Comparison of ENCODE assay signal across 11 cellular contexts in genomic region chr2:135840601-135841000, GRCh38. TPM values are rescaled to one million over a fixed set of nuclear protein-coding genes. Genes with fewer than 3 reads are reported as not detected.
A peak's percentile ranks its signal among the peaks of the same experiment; 100 is the strongest.
DNase-seq lines count a peak whose midpoint lies in the region; ATAC-seq and TF ChIP-seq lines count a peak whose summit lies in the region.
"Had no signal": no experiment of that assay in that cellular context is flagged by ENCODE, and none has a peak within 500 bp of the region (broad histone marks: within the 10 kb centered on the region; RNA-seq: fewer than 3 reads in every experiment).

No MANE protein-coding gene starts in this region.

- H3K36me3 Mint-ChIP-seq in activated CD8-positive, alpha-beta T cell treated with anti-CD3 and anti-CD28 coated beads, Interleukin-2, amount 10 ng/mL, durations not matched to agents 7 days and 5 days (ENCODE audit: low read depth), result peaks cover 66% of the 10 kb centered on the region

- peak; percentile 34 for ATAC-seq in activated CD8-positive, alpha-beta T cell treated with anti-CD3 and anti-CD28 coated beads, Interleukin-2, amount 10 ng/mL, durations not matched to agents 7 days and 5 days

- H3K27me3 ChIP-seq in GM23248 (replicated peaks; ENCODE audit: insufficient read depth) (no peaks in the 10 kb centered on the region), sigmoid colon (no peaks in the 10 kb centered on the region), BE2C (no peaks in the 10 kb centered on the region)

- H3K4me1 ChIP-seq in GM23248 (ENCODE audit: insufficient read depth), result peaks cover 33% of the 10 kb centered on the region
- H3K4me1 ChIP-seq in sigmoid colon, result peaks cover 0 to 10% (median 0%) of the 10 kb centered on the region in 4 donors
- no peaks in the 10 kb centered on the region for H3K4me1 ChIP-seq in BE2C

- in situ Hi-C loops in GM23248 (cut with MboI), result no loop called here

- TF ChIP-seq CTCF in foreskin fibroblast (IDR thresholded peaks at IDR 0.05; ENCODE audit: low read depth, low read length) (no peak), sigmoid colon (IDR thresholded peaks at IDR 0.05) (no peak), BE2C (IDR thresholded peaks at IDR 0.05; ENCODE audit: low read depth, low read length) (no peak)

- H4K20me1 ChIP-seq in GM23248 (ENCODE audit: insufficient read depth), result no peaks in the 10 kb centered on the region

- H3K27ac Mint-ChIP-seq in activated CD8-positive, alpha-beta T cell treated with anti-CD3 and anti-CD28 coated beads, Interleukin-2, amount 10 ng/mL, durations not matched to agents 7 days and 5 days, result peak overlapping the region; percentile 23

- peaks cover 21% of the 10 kb centered on the region for H3F3A ChIP-seq in GM23248 (ENCODE audit: insufficient read depth)

- H3K27me3 Mint-ChIP-seq in activated CD8-positive, alpha-beta T cell treated with anti-CD3 and anti-CD28 coated beads, Interleukin-2, amount 10 ng/mL, durations not matched to agents 7 days and 5 days (ENCODE audit: low read depth), result no peaks in the 10 kb centered on the region

- peak overlapping the region; percentile 75 for H3K4me2 ChIP-seq in GM23248 (ENCODE audit: unreplicated experiment)

- H3K9me3 ChIP-seq in GM23248 (ENCODE audit: low read depth) (no peaks in the 10 kb centered on the region), sigmoid colon (no peaks in the 10 kb centered on the region), BE2C (no peaks in the 10 kb centered on the region)

- no peak overlapping the region for H3K4me3 Mint-ChIP-seq in activated CD8-positive, alpha-beta T cell treated with anti-CD3 and anti-CD28 coated beads, Interleukin-2, amount 10 ng/mL, durations not matched to agents 7 days and 5 days

- TF ChIP-seq EP300 in sigmoid colon (IDR thresholded peaks at IDR 0.05), result no peak

- CTCF ChIA-PET in activated CD8-positive, alpha-beta T cell treated with anti-CD3 and anti-CD28 coated beads, Interleukin-2, amount 10 ng/mL, durations not matched to agents 7 days and 5 days (lab: Charles Lee), result interaction anchor here (1.2 to 4.0 kb wide), 4 partner anchors 11 to 852 kb away, joined by 4 to 15 read pairs (median 6); no protein-coding TSS in a partner anchor

- H3K27ac ChIP-seq in GM23248 (peak overlapping the region; percentile 52), sigmoid colon (peak overlapping the region in 3 of 4 donors; percentile 13 to 53 (median 41))

- H3K79me2 ChIP-seq in GM23248 (ENCODE audit: insufficient read depth), result no peaks in the 10 kb centered on the region

- intact Hi-C loops in sigmoid colon (cut with DNase I), result no loop called here

- TF ChIP-seq POLR2A in sigmoid colon (IDR thresholded peaks at IDR 0.05), result no peak

- H2AFZ ChIP-seq in GM23248, result peak overlapping the region; percentile 62

- peak overlapping the region; percentile 40 for H3K9ac ChIP-seq in GM23248

- 40 to 48% methylated on average over 2 of the region's 2 CpGs for WGBS in GM23248 (ENCODE audit: low coverage in 1 of 2, low lambda C conversion rate in 2 of 2, missing lambda C conversion rate in 2 of 2), 2 experiments
- WGBS in sigmoid colon, 2 donors, result 16 to 52% methylated on average over 2 of the region's 2 CpGs

- peaks cover 47% of the 10 kb centered on the region for H3K4me1 Mint-ChIP-seq in activated CD8-positive, alpha-beta T cell treated with anti-CD3 and anti-CD28 coated beads, Interleukin-2, amount 10 ng/mL, durations not matched to agents 7 days and 5 days (ENCODE audit: low read depth)

- H3K9me2 ChIP-seq in GM23248 (ENCODE audit: insufficient read depth), result no peaks in the 10 kb centered on the region

- peak overlapping the region; percentile 42 for H3K4me3 ChIP-seq in GM23248
- peak overlapping the region in 1 of 2 donors; percentile 21 for H3K4me3 ChIP-seq in foreskin fibroblast (ENCODE audit: low read depth in 1 of 2, low read length in 2 of 2)
- H3K4me3 ChIP-seq in sigmoid colon, result no peak overlapping the region
- H3K4me3 ChIP-seq in BE2C (ENCODE audit: low read depth, low read length), result no peak overlapping the region

- POLR2A ChIA-PET in activated CD8-positive, alpha-beta T cell treated with anti-CD3 and anti-CD28 coated beads, Interleukin-2, amount 10 ng/mL, durations not matched to agents 7 days and 5 days (lab: Charles Lee), result interaction anchor here (0.9 kb wide), 1 partner anchor 35 kb away, joined by 3 read pairs; no protein-coding TSS in a partner anchor

- H3K9me3 Mint-ChIP-seq in activated CD8-positive, alpha-beta T cell treated with anti-CD3 and anti-CD28 coated beads, Interleukin-2, amount 10 ng/mL, durations not matched to agents 7 days and 5 days (ENCODE audit: insufficient read depth), result no peaks in the 10 kb centered on the region

- DNase-seq in GM23248 (peak; percentile 48), foreskin fibroblast (peak; percentile 7 to 51), sigmoid colon (no peak), NCI-H2029 treated with DMSO at 0.1 percent for 48 hours (lab: John Stamatoyannopoulos, UW) (no peak), HT-29 (ENCODE audit: low spot score) (no peak), BE2C (no peak), NCI-H146 treated with DMSO at 0.1 percent for 48 hours (lab: John Stamatoyannopoulos, UW; ENCODE audit: unreplicated experiment) (no peak)
- DNase-seq in activated CD8-positive, alpha-beta T cell treated with anti-CD3 and anti-CD28 coated beads, Interleukin-2, amount 10 ng/mL, durations not matched to agents 7 days and 5 days, result no peak
- DNase-seq: NCI-H748 treated with DMSO at 0.1 percent for 48 hours, T-helper 9 cell had no signal

- H3K36me3 ChIP-seq in GM23248 (ENCODE audit: low read depth) (no peaks in the 10 kb centered on the region; the same call in 1 of the 2 replicates), sigmoid colon (peaks cover 0 to 32% (median 5%) of the 10 kb centered on the region in 4 donors), BE2C (peaks cover 9% of the 10 kb centered on the region; the same call in 1 of the 2 replicates)

RNA-seq across cellular contexts. Expression of gene LCT, which starts 3.6 kb away (rescaled TPM):
- under 0.01 and 0.25 TPM in 2 replicates for total RNA-seq in GM23248 (2014; rRNA removed; shearing (Covaris generic))
- polyA plus RNA-seq in GM23248 (2016; fragmentation: Nextera tagmentation; extraction: Ambion mirVana) (not detected in 2 replicates), sigmoid colon (under 1 TPM in 2 of 3 donors, not detected in 1; 0.03 to 0.23 TPM)
- total RNA-seq in activated CD8-positive, alpha-beta T cell treated with anti-CD3 and anti-CD28 coated beads, Interleukin-2, amount 10 ng/mL, durations not matched to agents 7 days and 5 days, result under 1 TPM; 0.18 to 0.34 TPM
- total RNA-seq in sigmoid colon, result under 1 TPM in 1 of 4 donors, not detected in 3; under 0.01 TPM
- total RNA-seq in HT-29 (2014; rRNA removed; shearing (Covaris generic)), result not detected in 2 replicates
- not detected for polyA plus RNA-seq in BE2C (2012; ENCODE audit: insufficient read depth, insufficient read length, low read depth)
- total RNA-seq: G401 had no signal

RNA-seq across cellular contexts. Expression of gene MCM6, which starts 35.6 kb away (rescaled TPM):
- total RNA-seq in GM23248 (2014; rRNA removed; shearing (Covaris generic)), result 13.7 and 16.4 TPM in 2 replicates
- polyA plus RNA-seq in GM23248 (2016; fragmentation: Nextera tagmentation; extraction: Ambion mirVana) (21.4 and 22.3 TPM in 2 replicates), sigmoid colon (10 to 100 TPM in 1 of 3 donors, 1 to 10 TPM in 2; 6.0 to 22.2 (median 6.7) TPM)
- total RNA-seq in activated CD8-positive, alpha-beta T cell treated with anti-CD3 and anti-CD28 coated beads, Interleukin-2, amount 10 ng/mL, durations not matched to agents 7 days and 5 days, result 100 to 1,000 TPM; 144 to 145 TPM
- 1 to 10 TPM; 7.5 to 9.9 (median 9.4) TPM for total RNA-seq in sigmoid colon
- total RNA-seq in HT-29 (2014; rRNA removed; shearing (Covaris generic)), result 22.3 and 23.4 TPM in 2 replicates
- polyA plus RNA-seq in BE2C (2012; ENCODE audit: insufficient read depth, insufficient read length, low read depth), result 10.0 TPM

Comparison
In these comparisons a context has a peak if more than half of its experiments do, and no peak if none do; other contexts are left out.
1. DNase-seq: peak in GM23248 (single experiment) and foreskin fibroblast (2 of 2); none in activated CD8-positive, alpha-beta T cell treated with anti-CD3 and anti-CD28 coated beads, Interleukin-2, amount 10 ng/mL, durations not matched to agents 7 days and 5 days (single experiment), sigmoid colon (single experiment), NCI-H2029 treated with DMSO at 0.1 percent for 48 hours (single experiment), HT-29 (single experiment), BE2C (single experiment) and NCI-H146 treated with DMSO at 0.1 percent for 48 hours (single experiment).